34 cellular contexts compared by ENCODE assay signal in the genomic region with DNA sequence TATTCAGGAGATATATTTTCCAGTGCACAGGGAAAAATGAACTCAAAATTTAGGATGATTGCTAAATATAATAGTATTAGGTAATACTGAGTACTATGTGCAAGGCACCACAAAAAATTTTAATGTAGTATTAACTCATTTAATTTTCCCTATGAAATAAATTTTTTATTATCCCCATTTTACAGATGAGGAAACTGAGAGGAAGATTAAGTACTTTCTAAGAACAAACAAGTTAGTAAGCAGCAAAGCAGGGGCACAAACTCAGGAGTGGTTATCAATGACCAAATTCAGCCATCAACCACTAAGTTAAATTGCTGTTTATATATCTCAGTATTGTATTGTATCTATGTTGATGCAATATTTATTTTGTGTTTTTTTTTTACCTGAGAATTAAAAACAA.
"Had no signal": no experiment of that assay in that cellular context is flagged by ENCODE, and none has a peak within 500 bp of the region (broad histone marks: within the 10 kb centered on the region; RNA-seq: fewer than 3 reads in every experiment).

No MANE protein-coding gene starts in this region.

- H3K36me3 ChIP-seq: MG63 had no signal

- DNase-seq: Karpas-422, Kasumi-1, MG63, MM.1S, MV-4-11, NCI-H1048, NCI-H1092, NCI-H1092 treated with DMSO at 0.1 percent for 48 hours, NCI-H1105, NCI-H1105 treated with DMSO at 0.1 percent for 48 hours, NCI-H1417, NCI-H1417 treated with DMSO at 0.1 percent for 48 hours, NCI-H1436, NCI-H1436 treated with DMSO at 0.1 percent for 48 hours, NCI-H1694, NCI-H1694 treated with DMSO at 0.1 percent for 48 hours, NCI-H187, NCI-H187 treated with DMSO at 0.1 percent for 48 hours, NCI-H1930, NCI-H2029, NCI-H2029 treated with DMSO at 0.1 percent for 48 hours, NCI-H2081, NCI-H2081 treated with DMSO at 0.1 percent for 48 hours, NCI-H2107, NCI-H2171, NCI-H2171 treated with DMSO at 0.1 percent for 48 hours, NCI-H2227 treated with DMSO at 0.1 percent for 48 hours, NCI-H226, NCI-H345, NCI-H446, NCI-H446 treated with DMSO at 0.1 percent for 48 hours, NCI-H510A, NCI-H510A treated with DMSO at 0.1 percent for 48 hours, NCI-H524 had no signal

- H3K27me3 ChIP-seq: MG63 had no signal

- H3K9me3 ChIP-seq: MG63 had no signal

- H3K4me3 ChIP-seq: MG63 had no signal
